ENCODE assay signal across 1 cellular context in genomic region chr10:62244785-62245595, GRCh38.
TF ChIP-seq lines count a peak whose summit lies in the region.

No MANE protein-coding gene starts in this region.

TF ChIP-seq in GM12878, 131 proteins besides CTCF, POLR2A, EP300 and RAD21 (continued from another document):
- TF ChIP-seq HDGF (IDR thresholded peaks at IDR 0.05), result no peak
- no peak for TF ChIP-seq SPI1 (IDR thresholded peaks at IDR 0.05; ENCODE audit: borderline replicate concordance, insufficient read depth, low read depth, low read length)
- no peak for TF ChIP-seq SIN3A (IDR thresholded peaks at IDR 0.05; ENCODE audit: low read depth, low read length)
- TF ChIP-seq SKIL (IDR thresholded peaks at IDR 0.05; ENCODE audit: low read depth, poor library complexity, severe bottlenecking), result peak; percentile 62
